1 cellular context compared by ENCODE assay signal in the genomic region with DNA sequence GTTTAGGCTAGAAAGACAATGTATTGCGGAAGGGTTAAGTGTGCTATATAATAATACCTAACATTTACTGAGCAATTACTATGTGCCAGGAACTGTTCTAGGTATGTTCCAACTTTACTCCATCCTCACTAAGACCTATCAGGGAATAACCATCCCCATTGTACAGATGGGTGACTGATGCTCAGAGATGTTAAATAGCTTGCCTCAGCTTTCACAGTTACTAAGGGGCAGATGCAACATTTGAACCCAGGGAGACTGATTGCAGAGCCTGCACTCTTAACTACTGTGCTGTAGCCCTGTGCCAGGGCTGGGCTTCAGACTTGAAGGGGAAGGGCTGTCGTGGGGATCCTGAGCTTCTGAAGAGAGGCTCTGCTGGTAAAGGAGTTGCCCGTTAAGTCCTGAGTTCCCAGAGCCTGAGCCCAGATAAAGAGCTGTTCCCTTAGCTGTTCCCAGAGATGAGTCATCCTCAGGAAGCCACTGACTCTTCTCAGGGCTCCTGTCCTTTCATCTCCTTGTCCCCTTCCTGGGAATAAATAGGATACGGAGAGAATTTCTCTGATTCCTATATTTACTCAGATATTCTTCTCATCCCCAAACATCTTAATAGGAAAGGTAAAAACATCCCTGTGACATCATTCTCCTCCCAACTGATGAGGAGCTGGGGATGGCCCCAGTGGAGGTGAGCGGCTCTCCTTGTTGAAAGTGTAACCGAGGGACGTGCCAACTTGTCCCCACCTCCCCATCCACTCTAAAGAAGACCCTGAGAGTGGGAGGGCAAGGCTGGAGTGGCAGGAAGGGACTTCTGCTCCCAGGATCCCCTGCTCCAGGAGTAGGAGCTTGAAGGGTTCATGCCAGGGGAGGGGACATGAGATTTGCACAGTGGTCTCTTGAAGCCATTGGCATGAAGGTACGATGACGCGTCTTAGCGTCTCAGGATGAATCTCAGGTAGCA.
TF ChIP-seq lines count a peak whose summit lies in the region.

No MANE protein-coding gene starts in this region.

TF ChIP-seq in endothelial cell of umbilical vein, 7 proteins besides CTCF, POLR2A, EP300 and RAD21:
- TF ChIP-seq POLR2AphosphoS5 (IDR thresholded peaks at IDR 0.05; ENCODE audit: insufficient read depth, low read depth, low read length) = no peak
- peak; percentile 37 for TF ChIP-seq FOS (IDR thresholded peaks at IDR 0.05; ENCODE audit: borderline replicate concordance, insufficient read depth, low read length)
- TF ChIP-seq EZH2 (IDR thresholded peaks at IDR 0.05; ENCODE audit: borderline replicate concordance, low read depth, low read length, severe bottlenecking) = no peak
- TF ChIP-seq MYC (IDR thresholded peaks at IDR 0.05; ENCODE audit: low read depth, low read length) = no peak
- TF ChIP-seq, protein P1, sequence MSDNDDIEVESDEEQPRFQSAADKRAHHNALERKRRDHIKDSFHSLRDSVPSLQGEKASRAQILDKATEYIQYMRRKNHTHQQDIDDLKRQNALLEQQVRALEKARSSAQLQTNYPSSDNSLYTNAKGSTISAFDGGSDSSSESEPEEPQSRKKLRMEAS (IDR thresholded peaks at IDR 0.05; ENCODE audit: insufficient read depth, insufficient read length) = no peak
- TF ChIP-seq GATA2 (IDR thresholded peaks at IDR 0.05; ENCODE audit: insufficient read depth, insufficient read length, low read depth, low read length) = no peak
- TF ChIP-seq JUN (IDR thresholded peaks at IDR 0.05; ENCODE audit: borderline replicate concordance, insufficient read depth, insufficient read length, low read depth) = peak; percentile 33
